ENCODE assay signal across 2 cellular contexts in the genomic region with DNA sequence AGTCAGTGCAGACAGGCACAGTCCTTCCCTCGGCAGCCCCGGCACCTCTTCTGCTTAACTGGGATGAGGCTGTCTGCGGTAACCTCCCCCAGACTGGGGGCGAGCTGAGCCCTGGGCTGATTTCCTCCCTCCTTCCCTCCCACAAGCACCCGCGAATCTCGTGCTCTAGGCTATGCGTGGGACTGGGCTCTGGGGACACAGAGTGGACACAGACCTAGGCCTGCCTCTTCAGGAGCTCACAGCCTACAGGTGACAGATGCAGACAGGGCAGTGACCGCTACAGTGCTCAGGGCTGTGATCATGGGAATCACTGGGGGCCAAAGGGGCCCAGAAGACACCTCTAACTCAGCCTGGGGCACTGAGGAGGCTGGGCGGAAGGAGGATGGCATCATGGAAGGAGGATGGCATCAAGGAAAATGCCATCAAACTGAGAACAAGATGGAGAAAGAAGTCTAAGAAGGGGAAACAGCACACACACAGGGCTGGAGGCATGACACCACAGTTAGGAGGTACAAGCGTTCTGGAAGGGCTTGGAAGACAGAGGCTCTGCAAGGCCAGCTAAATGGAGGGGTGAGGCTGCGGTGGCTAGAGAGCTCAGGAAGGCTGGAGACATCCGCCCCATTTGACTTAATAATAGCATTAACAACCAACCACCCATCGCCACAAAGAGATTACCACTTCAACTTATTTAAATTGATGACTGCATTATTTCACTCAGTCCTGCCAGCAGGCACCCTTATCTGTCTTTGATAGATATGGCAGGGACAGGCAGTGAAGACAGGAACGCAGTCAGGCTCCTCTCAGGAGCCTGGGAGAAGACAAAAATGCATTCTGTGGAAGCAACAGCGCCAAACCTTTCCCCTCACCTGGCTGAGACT.
TF ChIP-seq lines count a peak whose summit lies in the region.

No MANE protein-coding gene starts in this region.

TF ChIP-seq in HEK293, 187 proteins besides CTCF, POLR2A, EP300 and RAD21 (continues in another document):
- TF ChIP-seq TSHZ1 (tag by site-specific recombination; IDR thresholded peaks at IDR 0.05; ENCODE audit: borderline replicate concordance) (no peak), MEIS1 (CRISPR knock-in tag; IDR thresholded peaks at IDR 0.05; ENCODE audit: borderline replicate concordance) (no peak), ZFHX2 (tag by site-specific recombination; conservative IDR thresholded peaks at IDR 0.05) (peak; percentile 95), ZBTB44 (tag by site-specific recombination; IDR thresholded peaks at IDR 0.05) (no peak), KLF17 (tag by site-specific recombination; IDR thresholded peaks at IDR 0.05) (no peak), SP7 (tag by site-specific recombination; IDR thresholded peaks at IDR 0.05) (0 out of 2 replicates have a peak, but pooled peaks have one; percentile 41), INSM2 (tag by site-specific recombination; IDR thresholded peaks at IDR 0.05) (no peak), ZNF10 (tag by site-specific recombination; IDR thresholded peaks at IDR 0.05) (no peak), ZNF391 (tag by site-specific recombination; IDR thresholded peaks at IDR 0.05; ENCODE audit: borderline replicate concordance, low read depth) (no peak), ZNF530 (tag by site-specific recombination; IDR thresholded peaks at IDR 0.05; ENCODE audit: low read depth) (no peak), PRDM4 (tag by site-specific recombination; IDR thresholded peaks at IDR 0.05) (no peak), GLIS1 (tag by site-specific recombination; IDR thresholded peaks at IDR 0.05) (no peak), EGR2 (tag by site-specific recombination; IDR thresholded peaks at IDR 0.05; ENCODE audit: low read depth) (peak; percentile 92)

TF ChIP-seq in SK-N-SH, 30 proteins besides CTCF, POLR2A, EP300 and RAD21 (continued from another document):
- TF ChIP-seq, protein P1, sequence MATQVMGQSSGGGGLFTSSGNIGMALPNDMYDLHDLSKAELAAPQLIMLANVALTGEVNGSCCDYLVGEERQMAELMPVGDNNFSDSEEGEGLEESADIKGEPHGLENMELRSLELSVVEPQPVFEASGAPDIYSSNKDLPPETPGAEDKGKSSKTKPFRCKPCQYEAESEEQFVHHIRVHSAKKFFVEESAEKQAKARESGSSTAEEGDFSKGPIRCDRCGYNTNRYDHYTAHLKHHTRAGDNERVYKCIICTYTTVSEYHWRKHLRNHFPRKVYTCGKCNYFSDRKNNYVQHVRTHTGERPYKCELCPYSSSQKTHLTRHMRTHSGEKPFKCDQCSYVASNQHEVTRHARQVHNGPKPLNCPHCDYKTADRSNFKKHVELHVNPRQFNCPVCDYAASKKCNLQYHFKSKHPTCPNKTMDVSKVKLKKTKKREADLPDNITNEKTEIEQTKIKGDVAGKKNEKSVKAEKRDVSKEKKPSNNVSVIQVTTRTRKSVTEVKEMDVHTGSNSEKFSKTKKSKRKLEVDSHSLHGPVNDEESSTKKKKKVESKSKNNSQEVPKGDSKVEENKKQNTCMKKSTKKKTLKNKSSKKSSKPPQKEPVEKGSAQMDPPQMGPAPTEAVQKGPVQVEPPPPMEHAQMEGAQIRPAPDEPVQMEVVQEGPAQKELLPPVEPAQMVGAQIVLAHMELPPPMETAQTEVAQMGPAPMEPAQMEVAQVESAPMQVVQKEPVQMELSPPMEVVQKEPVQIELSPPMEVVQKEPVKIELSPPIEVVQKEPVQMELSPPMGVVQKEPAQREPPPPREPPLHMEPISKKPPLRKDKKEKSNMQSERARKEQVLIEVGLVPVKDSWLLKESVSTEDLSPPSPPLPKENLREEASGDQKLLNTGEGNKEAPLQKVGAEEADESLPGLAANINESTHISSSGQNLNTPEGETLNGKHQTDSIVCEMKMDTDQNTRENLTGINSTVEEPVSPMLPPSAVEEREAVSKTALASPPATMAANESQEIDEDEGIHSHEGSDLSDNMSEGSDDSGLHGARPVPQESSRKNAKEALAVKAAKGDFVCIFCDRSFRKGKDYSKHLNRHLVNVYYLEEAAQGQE (IDR thresholded peaks at IDR 0.05; ENCODE audit: low read depth, low read length): no peak
